ENCODE assay signal across 27 cellular contexts in genomic region chr20:43534016-43534415, GRCh38. TPM values are rescaled to one million over a fixed set of nuclear protein-coding genes. Genes with fewer than 3 reads are reported as not detected.
"Had no signal": no experiment of that assay in that cellular context is flagged by ENCODE, and none has a peak within 500 bp of the region (broad histone marks: within the 10 kb centered on the region; RNA-seq: fewer than 3 reads in every experiment).

No MANE protein-coding gene starts in this region.

- H3K27ac Mint-ChIP-seq: memory B cell; nephron; progenitor cell of endocrine pancreas; stimulated activated naive B cell treated with anti-CD40 and anti-IgM and Interleukin-4, amounts not matched to agents 10 μg/mL and 1 μg/mL and 100 μg/mL, for 72 hours had no signal

- H3K4me3 Mint-ChIP-seq: immature natural killer cell; memory B cell; naive thymus-derived CD8-positive, alpha-beta T cell; nephron; neural crest cell; stimulated activated naive B cell treated with anti-CD40 and anti-IgM and Interleukin-4, amounts not matched to agents 10 μg/mL and 1 μg/mL and 100 μg/mL, for 72 hours had no signal

- H3K4me1 Mint-ChIP-seq: nephron, neural crest cell had no signal

- H3K36me3 ChIP-seq: right atrium auricular region, thyroid gland, transverse colon had no signal

- H3K4me1 ChIP-seq: left ventricle myocardium inferior, parathyroid adenoma, right atrium auricular region, thyroid gland, transverse colon, upper lobe of left lung had no signal

- H3K4me3 ChIP-seq: left ventricle myocardium inferior, right atrium auricular region, skin epidermis, stomach, testis, thyroid gland, transverse colon, upper lobe of left lung had no signal

- H3K27ac ChIP-seq: left ventricle myocardium inferior, neutrophil, parathyroid adenoma, right atrium auricular region, skin epidermis, stomach, testis, thyroid gland, transverse colon, upper lobe of left lung had no signal

- DNase-seq: hypothalamus; immature natural killer cell; left ventricle myocardium inferior; naive thymus-derived CD8-positive, alpha-beta T cell; occipital lobe; stimulated activated CD4-positive, alpha-beta T cell treated with anti-CD3 and anti-CD28 coated beads, Interleukin-12 subunit alpha, Interleukin-12 subunit beta, amount 100 ng/mL, for 4 hours; stimulated activated CD4-positive, alpha-beta T cell treated with anti-CD3 and anti-CD28 coated beads, Interleukin-15, amount 100 ng/mL, for 24 hours; stimulated activated CD4-positive, alpha-beta T cell treated with anti-CD3 and anti-CD28 coated beads, Interleukin-2, amount 100 ng/mL, for 24 hours; stimulated activated CD4-positive, alpha-beta T cell treated with anti-CD3 and anti-CD28 coated beads, Interleukin-4, amount 100 ng/mL, for 1 hour; stimulated activated naive B cell treated with anti-CD40 and anti-IgM and Interleukin-4, amounts not matched to agents 10 μg/mL and 1 μg/mL and 100 μg/mL, for 72 hours; stimulated activated naive CD8-positive, alpha-beta T cell treated with anti-CD3 and anti-CD28 coated beads, Interleukin-15, Interleukin-2, amounts not matched to agents 100 U/mL and 50 U/mL, for 24 hours; stomach; testis; thyroid gland; transverse colon had no signal

- H2AFZ ChIP-seq: parathyroid adenoma had no signal

- H3K27me3 ChIP-seq: neutrophil, right atrium auricular region, stomach, testis, thyroid gland, transverse colon, upper lobe of left lung had no signal

- H3K9ac ChIP-seq: parathyroid adenoma had no signal

- H3K9me3 ChIP-seq: left ventricle myocardium inferior, neutrophil, right atrium auricular region, stomach, testis, thyroid gland, transverse colon, upper lobe of left lung had no signal

- H3K9me3 Mint-ChIP-seq: immature natural killer cell; memory B cell; naive thymus-derived CD8-positive, alpha-beta T cell; nephron; neural crest cell; stimulated activated naive B cell treated with anti-CD40 and anti-IgM and Interleukin-4, amounts not matched to agents 10 μg/mL and 1 μg/mL and 100 μg/mL, for 72 hours had no signal

- ATAC-seq: naive thymus-derived CD8-positive, alpha-beta T cell; sciatic nerve; stimulated activated naive B cell treated with anti-CD40 and anti-IgM and Interleukin-4, amounts not matched to agents 10 μg/mL and 1 μg/mL and 100 μg/mL, for 72 hours; stimulated activated naive CD8-positive, alpha-beta T cell treated with anti-CD3 and anti-CD28 coated beads, Interleukin-15, Interleukin-2, amounts not matched to agents 100 U/mL and 50 U/mL, for 24 hours had no signal

- H3K27me3 Mint-ChIP-seq: naive thymus-derived CD8-positive, alpha-beta T cell; progenitor cell of endocrine pancreas; stimulated activated naive B cell treated with anti-CD40 and anti-IgM and Interleukin-4, amounts not matched to agents 10 μg/mL and 1 μg/mL and 100 μg/mL, for 72 hours had no signal

RNA-seq across cellular contexts. Expression of gene SGK2, which starts 24.8 kb away (rescaled TPM):
- total RNA-seq: lung microvascular endothelial cell, occipital lobe, pulmonary artery endothelial cell had no signal
- polyA plus RNA-seq: immature natural killer cell; naive thymus-derived CD8-positive, alpha-beta T cell had no signal
